In the genomic region with DNA sequence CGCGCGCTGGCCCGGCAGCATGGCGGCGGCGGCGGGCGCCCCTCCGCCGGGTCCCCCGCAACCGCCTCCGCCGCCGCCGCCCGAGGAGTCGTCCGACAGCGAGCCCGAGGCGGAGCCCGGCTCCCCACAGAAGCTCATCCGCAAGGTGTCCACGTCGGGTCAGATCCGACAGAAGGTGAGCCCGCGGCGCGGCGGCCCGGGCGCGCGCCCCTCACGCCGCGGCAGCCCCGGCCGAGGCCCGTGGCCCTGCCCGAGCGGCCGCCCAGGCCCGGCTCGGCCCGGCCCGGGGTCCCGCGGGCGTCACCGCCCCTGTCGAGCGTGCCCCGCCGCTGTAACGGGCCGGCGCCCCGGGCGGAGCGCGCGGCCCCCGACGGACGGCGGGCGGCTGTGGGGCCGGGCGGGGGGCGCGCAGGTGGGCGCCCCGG, we compare ENCODE assay signal across 1 cellular context.
A peak's percentile ranks its signal among the peaks of the same experiment; 100 is the strongest.
TF ChIP-seq lines count a peak whose summit lies in the region.

No MANE protein-coding gene starts in this region.

TF ChIP-seq in HepG2, 621 proteins besides CTCF, POLR2A, EP300 and RAD21 (continued from another document and continues in another):
- TF ChIP-seq SRY (CRISPR knock-in tag; IDR thresholded peaks at IDR 0.05), result 0 out of 2 replicates have a peak, but pooled peaks have one; percentile 45
- 0 out of 2 replicates have a peak, but pooled peaks have one; percentile 4 for TF ChIP-seq MAZ (IDR thresholded peaks at IDR 0.05; ENCODE audit: borderline replicate concordance, low read depth, low read length)
- TF ChIP-seq MAZ (CRISPR knock-in tag; IDR thresholded peaks at IDR 0.05; ENCODE audit: low read depth), result no peak; the same call in 1 of the 2 replicates
- peak; percentile 62; the same call in 1 of the 2 replicates for TF ChIP-seq RBFOX2 (IDR thresholded peaks at IDR 0.05; ENCODE audit: low read depth, low read length)
- no peak for TF ChIP-seq PRDM4 (CRISPR knock-in tag; IDR thresholded peaks at IDR 0.05; ENCODE audit: borderline replicate concordance)
- TF ChIP-seq YY1 (IDR thresholded peaks at IDR 0.05; ENCODE audit: insufficient read depth, insufficient replicate concordance, low read depth, low read length), result peak; percentile 92
- no peak for TF ChIP-seq TRAFD1 (CRISPR knock-in tag; IDR thresholded peaks at IDR 0.05; ENCODE audit: borderline replicate concordance)
- TF ChIP-seq SALL1 (CRISPR knock-in tag; IDR thresholded peaks at IDR 0.05), result 0 out of 2 replicates have a peak, but pooled peaks have one; percentile 3
- TF ChIP-seq ZMAT3 (CRISPR knock-in tag; conservative IDR thresholded peaks at IDR 0.05), result 0 out of 2 replicates have a peak, but pooled peaks have one; percentile 18
- TF ChIP-seq BCLAF1 (IDR thresholded peaks at IDR 0.05), result no peak
- no peak for TF ChIP-seq PAX8 (CRISPR knock-in tag; IDR thresholded peaks at IDR 0.05; ENCODE audit: borderline replicate concordance)
- TF ChIP-seq TCF7 (IDR thresholded peaks at IDR 0.05; ENCODE audit: low read depth), result no peak
- TF ChIP-seq SKI (IDR thresholded peaks at IDR 0.05; ENCODE audit: partially characterized antibody), result no peak
- TF ChIP-seq PITX1 (CRISPR knock-in tag; IDR thresholded peaks at IDR 0.05), result no peak
- no peak for TF ChIP-seq AKNA (CRISPR knock-in tag; IDR thresholded peaks at IDR 0.05; ENCODE audit: borderline replicate concordance)
- TF ChIP-seq ASH2L (IDR thresholded peaks at IDR 0.05; ENCODE audit: insufficient read length, low read depth, low read length), result peak; percentile 42
- TF ChIP-seq GMEB2 (CRISPR knock-in tag; IDR thresholded peaks at IDR 0.05; ENCODE audit: low read depth), result no peak
- peak; percentile 78 for TF ChIP-seq PHF8 (CRISPR knock-in tag; IDR thresholded peaks at IDR 0.05)
- no peak for TF ChIP-seq CHD2 (IDR thresholded peaks at IDR 0.05; ENCODE audit: low read depth, low read length)
- no peak for TF ChIP-seq CCDC6 (CRISPR knock-in tag; IDR thresholded peaks at IDR 0.05)
- TF ChIP-seq, protein P1, sequence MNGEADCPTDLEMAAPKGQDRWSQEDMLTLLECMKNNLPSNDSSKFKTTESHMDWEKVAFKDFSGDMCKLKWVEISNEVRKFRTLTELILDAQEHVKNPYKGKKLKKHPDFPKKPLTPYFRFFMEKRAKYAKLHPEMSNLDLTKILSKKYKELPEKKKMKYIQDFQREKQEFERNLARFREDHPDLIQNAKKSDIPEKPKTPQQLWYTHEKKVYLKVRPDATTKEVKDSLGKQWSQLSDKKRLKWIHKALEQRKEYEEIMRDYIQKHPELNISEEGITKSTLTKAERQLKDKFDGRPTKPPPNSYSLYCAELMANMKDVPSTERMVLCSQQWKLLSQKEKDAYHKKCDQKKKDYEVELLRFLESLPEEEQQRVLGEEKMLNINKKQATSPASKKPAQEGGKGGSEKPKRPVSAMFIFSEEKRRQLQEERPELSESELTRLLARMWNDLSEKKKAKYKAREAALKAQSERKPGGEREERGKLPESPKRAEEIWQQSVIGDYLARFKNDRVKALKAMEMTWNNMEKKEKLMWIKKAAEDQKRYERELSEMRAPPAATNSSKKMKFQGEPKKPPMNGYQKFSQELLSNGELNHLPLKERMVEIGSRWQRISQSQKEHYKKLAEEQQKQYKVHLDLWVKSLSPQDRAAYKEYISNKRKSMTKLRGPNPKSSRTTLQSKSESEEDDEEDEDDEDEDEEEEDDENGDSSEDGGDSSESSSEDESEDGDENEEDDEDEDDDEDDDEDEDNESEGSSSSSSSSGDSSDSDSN (CRISPR knock-in tag; IDR thresholded peaks at IDR 0.05), result peak; percentile 11; the same call in 1 of the 2 replicates
- TF ChIP-seq POLR2G (IDR thresholded peaks at IDR 0.05; ENCODE audit: low read depth, low read length), result peak; percentile 71
- peak; percentile 72; the same call in 1 of the 2 replicates for TF ChIP-seq ZFY (CRISPR knock-in tag; IDR thresholded peaks at IDR 0.05)
- TF ChIP-seq SIN3A (IDR thresholded peaks at IDR 0.05; ENCODE audit: borderline replicate concordance, low read depth, low read length), result peak; percentile 57; the same call in 1 of the 2 replicates
- TF ChIP-seq, protein P2, sequence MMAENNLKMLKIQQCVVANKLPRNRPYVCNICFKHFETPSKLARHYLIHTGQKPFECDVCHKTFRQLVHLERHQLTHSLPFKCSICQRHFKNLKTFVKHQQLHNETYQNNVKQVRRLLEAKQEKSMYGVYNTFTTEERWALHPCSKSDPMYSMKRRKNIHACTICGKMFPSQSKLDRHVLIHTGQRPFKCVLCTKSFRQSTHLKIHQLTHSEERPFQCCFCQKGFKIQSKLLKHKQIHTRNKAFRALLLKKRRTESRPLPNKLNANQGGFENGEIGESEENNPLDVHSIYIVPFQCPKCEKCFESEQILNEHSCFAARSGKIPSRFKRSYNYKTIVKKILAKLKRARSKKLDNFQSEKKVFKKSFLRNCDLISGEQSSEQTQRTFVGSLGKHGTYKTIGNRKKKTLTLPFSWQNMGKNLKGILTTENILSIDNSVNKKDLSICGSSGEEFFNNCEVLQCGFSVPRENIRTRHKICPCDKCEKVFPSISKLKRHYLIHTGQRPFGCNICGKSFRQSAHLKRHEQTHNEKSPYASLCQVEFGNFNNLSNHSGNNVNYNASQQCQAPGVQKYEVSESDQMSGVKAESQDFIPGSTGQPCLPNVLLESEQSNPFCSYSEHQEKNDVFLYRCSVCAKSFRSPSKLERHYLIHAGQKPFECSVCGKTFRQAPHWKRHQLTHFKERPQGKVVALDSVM (CRISPR knock-in tag; IDR thresholded peaks at IDR 0.05), result no peak
- TF ChIP-seq ZNF337 (CRISPR knock-in tag; IDR thresholded peaks at IDR 0.05; ENCODE audit: borderline replicate concordance, low read depth), result peak; percentile 10; the same call in 1 of the 2 replicates
- TF ChIP-seq, protein P3, sequence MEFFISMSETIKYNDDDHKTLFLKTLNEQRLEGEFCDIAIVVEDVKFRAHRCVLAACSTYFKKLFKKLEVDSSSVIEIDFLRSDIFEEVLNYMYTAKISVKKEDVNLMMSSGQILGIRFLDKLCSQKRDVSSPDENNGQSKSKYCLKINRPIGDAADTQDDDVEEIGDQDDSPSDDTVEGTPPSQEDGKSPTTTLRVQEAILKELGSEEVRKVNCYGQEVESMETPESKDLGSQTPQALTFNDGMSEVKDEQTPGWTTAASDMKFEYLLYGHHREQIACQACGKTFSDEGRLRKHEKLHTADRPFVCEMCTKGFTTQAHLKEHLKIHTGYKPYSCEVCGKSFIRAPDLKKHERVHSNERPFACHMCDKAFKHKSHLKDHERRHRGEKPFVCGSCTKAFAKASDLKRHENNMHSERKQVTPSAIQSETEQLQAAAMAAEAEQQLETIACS (CRISPR knock-in tag; IDR thresholded peaks at IDR 0.05), result peak; percentile 70
- TF ChIP-seq, protein P4, sequence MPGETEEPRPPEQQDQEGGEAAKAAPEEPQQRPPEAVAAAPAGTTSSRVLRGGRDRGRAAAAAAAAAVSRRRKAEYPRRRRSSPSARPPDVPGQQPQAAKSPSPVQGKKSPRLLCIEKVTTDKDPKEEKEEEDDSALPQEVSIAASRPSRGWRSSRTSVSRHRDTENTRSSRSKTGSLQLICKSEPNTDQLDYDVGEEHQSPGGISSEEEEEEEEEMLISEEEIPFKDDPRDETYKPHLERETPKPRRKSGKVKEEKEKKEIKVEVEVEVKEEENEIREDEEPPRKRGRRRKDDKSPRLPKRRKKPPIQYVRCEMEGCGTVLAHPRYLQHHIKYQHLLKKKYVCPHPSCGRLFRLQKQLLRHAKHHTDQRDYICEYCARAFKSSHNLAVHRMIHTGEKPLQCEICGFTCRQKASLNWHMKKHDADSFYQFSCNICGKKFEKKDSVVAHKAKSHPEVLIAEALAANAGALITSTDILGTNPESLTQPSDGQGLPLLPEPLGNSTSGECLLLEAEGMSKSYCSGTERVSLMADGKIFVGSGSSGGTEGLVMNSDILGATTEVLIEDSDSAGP (CRISPR knock-in tag; IDR thresholded peaks at IDR 0.05; ENCODE audit: borderline replicate concordance), result no peak
